1 cellular context compared by ENCODE assay signal in genomic region chr14:63677891-63678379, GRCh38.
TF ChIP-seq lines count a peak whose summit lies in the region.

No MANE protein-coding gene starts in this region.

TF ChIP-seq in HEK293, 187 proteins besides CTCF, POLR2A, EP300 and RAD21 (continued from another document and continues in another):
- peak; percentile 49 for TF ChIP-seq PATZ1 (tag by site-specific recombination; IDR thresholded peaks at IDR 0.05)
- TF ChIP-seq ZNF473 (tag by site-specific recombination; IDR thresholded peaks at IDR 0.05), result no peak
- no peak for TF ChIP-seq ZNF449 (tag by site-specific recombination; IDR thresholded peaks at IDR 0.05)
- 0 out of 2 replicates have a peak, but pooled peaks have one; percentile 73 for TF ChIP-seq BCL11A (tag by site-specific recombination; IDR thresholded peaks at IDR 0.05; ENCODE audit: low read depth)
- no peak for TF ChIP-seq ZNF140 (tag by site-specific recombination; IDR thresholded peaks at IDR 0.05)
- peak; percentile 97 for TF ChIP-seq SCRT2 (tag by site-specific recombination; IDR thresholded peaks at IDR 0.05)
- no peak for TF ChIP-seq REPIN1 (tag by site-specific recombination; IDR thresholded peaks at IDR 0.05; ENCODE audit: low read depth)
- TF ChIP-seq PBX3 (CRISPR knock-in tag; IDR thresholded peaks at IDR 0.05), result no peak
- TF ChIP-seq ZNF664 (tag by site-specific recombination; IDR thresholded peaks at IDR 0.05), result no peak
- TF ChIP-seq ZNF837 (tag by site-specific recombination; IDR thresholded peaks at IDR 0.05), result no peak
- no peak for TF ChIP-seq BCL6B (tag by site-specific recombination; IDR thresholded peaks at IDR 0.05)
- no peak for TF ChIP-seq ZNF707 (tag by site-specific recombination; IDR thresholded peaks at IDR 0.05)
- peak; percentile 74; the same call in 1 of the 2 replicates for TF ChIP-seq ZNF239 (tag by site-specific recombination; IDR thresholded peaks at IDR 0.05)
- TF ChIP-seq ZBTB44 (tag by site-specific recombination; IDR thresholded peaks at IDR 0.05), result peak; percentile 99
- TF ChIP-seq PRDM6 (tag by site-specific recombination; IDR thresholded peaks at IDR 0.05), result peak; percentile 87
- TF ChIP-seq ZNF561 (tag by site-specific recombination; IDR thresholded peaks at IDR 0.05; ENCODE audit: borderline replicate concordance), result no peak
- peak; percentile 74 for TF ChIP-seq ZNF610 (tag by site-specific recombination; IDR thresholded peaks at IDR 0.05; ENCODE audit: borderline replicate concordance)
- TF ChIP-seq SCRT1 (tag by site-specific recombination; IDR thresholded peaks at IDR 0.05; ENCODE audit: borderline replicate concordance), result peak; percentile 96
- no peak; the same call in 1 of the 2 replicates for TF ChIP-seq ZNF391 (tag by site-specific recombination; IDR thresholded peaks at IDR 0.05; ENCODE audit: borderline replicate concordance, low read depth)
- TF ChIP-seq KLF7 (tag by site-specific recombination; IDR thresholded peaks at IDR 0.05; ENCODE audit: borderline replicate concordance), result 0 out of 2 replicates have a peak, but pooled peaks have one; percentile 64
- TF ChIP-seq ZNF157 (tag by site-specific recombination; IDR thresholded peaks at IDR 0.05), result no peak
- no peak for TF ChIP-seq ZNF416 (tag by site-specific recombination; IDR thresholded peaks at IDR 0.05)
- peak; percentile 59; the same call in 1 of the 2 replicates for TF ChIP-seq ZNF394 (tag by site-specific recombination; IDR thresholded peaks at IDR 0.05; ENCODE audit: borderline replicate concordance)
- TF ChIP-seq ZNF221 (tag by site-specific recombination; IDR thresholded peaks at IDR 0.05; ENCODE audit: borderline replicate concordance), result no peak
- TF ChIP-seq SP2 (tag by site-specific recombination; IDR thresholded peaks at IDR 0.05), result no peak
- TF ChIP-seq ZNF580 (tag by site-specific recombination; IDR thresholded peaks at IDR 0.05), result peak; percentile 92
- peak; percentile 95 for TF ChIP-seq ZSCAN16 (tag by site-specific recombination; IDR thresholded peaks at IDR 0.05)
- no peak for TF ChIP-seq ZNF26 (tag by site-specific recombination; IDR thresholded peaks at IDR 0.05)
- TF ChIP-seq HOXC10 (CRISPR knock-in tag; IDR thresholded peaks at IDR 0.05), result no peak
- no peak for TF ChIP-seq ZFP41 (tag by site-specific recombination; IDR thresholded peaks at IDR 0.05; ENCODE audit: borderline replicate concordance)
- no peak for TF ChIP-seq KLF17 (tag by site-specific recombination; IDR thresholded peaks at IDR 0.05)
- TF ChIP-seq GLI2 (tag by site-specific recombination; IDR thresholded peaks at IDR 0.05; ENCODE audit: borderline replicate concordance, low read depth), result peak; percentile 32; the same call in 1 of the 2 replicates
- no peak for TF ChIP-seq ZNF148 (tag by site-specific recombination; IDR thresholded peaks at IDR 0.05; ENCODE audit: borderline replicate concordance)
- peak; percentile 40; the same call in 1 of the 2 replicates for TF ChIP-seq SP3 (tag by site-specific recombination; IDR thresholded peaks at IDR 0.05)
- peak; percentile 84 for TF ChIP-seq ZXDB (tag by site-specific recombination; IDR thresholded peaks at IDR 0.05)
- no peak for TF ChIP-seq ZBTB26 (tag by site-specific recombination; optimal IDR thresholded peaks at IDR 0.05)
- no peak for TF ChIP-seq ELK4 (IDR thresholded peaks at IDR 0.05; ENCODE audit: borderline replicate concordance, low read depth, low read length)
- TF ChIP-seq ZBTB17 (tag by site-specific recombination; IDR thresholded peaks at IDR 0.05), result peak; percentile 75
- peak; percentile 35; the same call in 1 of the 2 replicates for TF ChIP-seq TRIM28 (IDR thresholded peaks at IDR 0.05; ENCODE audit: borderline replicate concordance, low read length)
- TF ChIP-seq ZNF18 (tag by site-specific recombination; IDR thresholded peaks at IDR 0.05), result peak; percentile 53; the same call in 1 of the 2 replicates
